In genomic region chr7:157606140-157606539, GRCh38 we compare ENCODE assay signal across 30 cellular contexts.
"Had no signal": no experiment of that assay in that cellular context is flagged by ENCODE, and none has a peak within 500 bp of the region (broad histone marks: within the 10 kb centered on the region; RNA-seq: fewer than 3 reads in every experiment).

No MANE protein-coding gene starts in this region.

- H3K4me3 Mint-ChIP-seq: immature natural killer cell; natural killer cell; stimulated activated naive CD8-positive, alpha-beta T cell treated with anti-CD3 and anti-CD28 coated beads, Interleukin-15, amount 100 ng/mL, for 72 hours had no signal

- H3K27ac Mint-ChIP-seq: immature natural killer cell, natural killer cell had no signal

- H3K9me3 ChIP-seq: esophagus muscularis mucosa, gastroesophageal sphincter, heart left ventricle, lower lobe of right lung, neutrophil, prostate gland, right atrium auricular region, suprapubic skin, transverse colon, vagina had no signal

- H3K4me1 ChIP-seq: esophagus muscularis mucosa, foreskin keratinocyte, gastroesophageal sphincter, heart left ventricle, lower lobe of right lung, parathyroid adenoma, prostate gland, right atrium auricular region, suprapubic skin, transverse colon, vagina had no signal

- ATAC-seq: foreskin keratinocyte; gastroesophageal sphincter; left colon; left ventricle myocardium superior; lower lobe of right lung; natural killer cell; sciatic nerve; stimulated activated naive CD8-positive, alpha-beta T cell treated with anti-CD3 and anti-CD28 coated beads, Interleukin-15, amount 100 ng/mL, for 72 hours had no signal

- H3K27me3 ChIP-seq: foreskin keratinocyte, hepatocyte, right atrium auricular region, transverse colon, vagina had no signal

- DNase-seq: dermis blood vessel endothelial cell; effector memory CD4-positive, alpha-beta T cell; foreskin keratinocyte; immature natural killer cell; islet precursor cell; kidney glomerular epithelial cell; left colon; left ventricle myocardium superior; lower lobe of right lung; natural killer cell; stimulated activated CD4-positive, alpha-beta T cell treated with anti-CD3 and anti-CD28 coated beads, Interleukin-12 subunit alpha, Interleukin-12 subunit beta, amount 100 ng/mL, for 4 hours; stimulated activated CD4-positive, alpha-beta T cell treated with anti-CD3 and anti-CD28 coated beads, Interleukin-1b, Interleukin-23, amount 100 ng/mL, for 48 hours; stimulated activated CD4-positive, alpha-beta T cell treated with anti-CD3 and anti-CD28 coated beads, Interleukin-4, amount 100 ng/mL, for 1 hour; stimulated activated CD8-positive, alpha-beta memory T cell treated with anti-CD3 and anti-CD28 coated beads, Interleukin-4, amount 100 ng/mL, for 48 hours; stimulated activated naive CD4-positive, alpha-beta T cell; stimulated activated naive CD8-positive, alpha-beta T cell treated with anti-CD3 and anti-CD28 coated beads, Interleukin-15, amount 100 ng/mL, for 72 hours; transverse colon had no signal

- H3K4me1 Mint-ChIP-seq: immature natural killer cell had no signal

- H3K36me3 Mint-ChIP-seq: immature natural killer cell, natural killer cell had no signal

- H3K4me2 ChIP-seq: hepatocyte, smooth muscle cell had no signal

- H3K4me3 ChIP-seq: coronary artery, esophagus muscularis mucosa, gastroesophageal sphincter, heart left ventricle, hepatocyte, lower lobe of right lung, prostate gland, right atrium auricular region, smooth muscle cell, suprapubic skin, transverse colon, vagina had no signal

- H3K9ac ChIP-seq: parathyroid adenoma had no signal

- H3K27ac ChIP-seq: coronary artery, esophagus muscularis mucosa, foreskin keratinocyte, gastroesophageal sphincter, heart left ventricle, hepatocyte, lower lobe of right lung, neutrophil, parathyroid adenoma, prostate gland, right atrium auricular region, suprapubic skin, transverse colon, vagina had no signal

- H3K36me3 ChIP-seq: esophagus muscularis mucosa, gastroesophageal sphincter, heart left ventricle, lower lobe of right lung, neutrophil, prostate gland, right atrium auricular region, suprapubic skin, transverse colon, vagina had no signal

- H3K27me3 Mint-ChIP-seq: stimulated activated naive CD8-positive, alpha-beta T cell treated with anti-CD3 and anti-CD28 coated beads, Interleukin-15, amount 100 ng/mL, for 72 hours had no signal
